Comparison of ENCODE assay signal across 1 cellular context in genomic region chr1:169941982-169942830, GRCh38.
TF ChIP-seq lines count a peak whose summit lies in the region.

No MANE protein-coding gene starts in this region.

TF ChIP-seq in IMR-90, 13 proteins besides CTCF, POLR2A, EP300 and RAD21 (continued from another document):
- TF ChIP-seq ELK1 (IDR thresholded peaks at IDR 0.05; ENCODE audit: borderline replicate concordance, low read depth, low read length) (no peak), SMC3 (IDR thresholded peaks at IDR 0.05; ENCODE audit: low read depth, low read length) (no peak), RFX5 (IDR thresholded peaks at IDR 0.05; ENCODE audit: low read depth, low read length) (no peak), USF2 (IDR thresholded peaks at IDR 0.05; ENCODE audit: low read depth, low read length) (no peak), MAZ (IDR thresholded peaks at IDR 0.05; ENCODE audit: borderline replicate concordance, low read depth, low read length) (no peak), MAFK (IDR thresholded peaks at IDR 0.05; ENCODE audit: low read depth, low read length) (no peak), MXI1 (IDR thresholded peaks at IDR 0.05; ENCODE audit: borderline replicate concordance, low read depth, low read length) (no peak), CHD1 (IDR thresholded peaks at IDR 0.05; ENCODE audit: low read depth, low read length) (no peak)
